In genomic region chr2:162992828-162993227, GRCh38 we compare ENCODE assay signal across 29 cellular contexts.
"Had no signal": no experiment of that assay in that cellular context is flagged by ENCODE, and none has a peak within 500 bp of the region (broad histone marks: within the 10 kb centered on the region; RNA-seq: fewer than 3 reads in every experiment).

No MANE protein-coding gene starts in this region.

- DNase-seq: activated CD4-positive, alpha-beta memory T cell treated with anti-CD3 and anti-CD28 coated beads, Interleukin-2, amount 10 ng/mL, durations not matched to agents 7 days and 5 days; activated CD4-positive, alpha-beta T cell treated with anti-CD3 and anti-CD28 coated beads for 1 hour; activated CD4-positive, alpha-beta T cell treated with anti-CD3 and anti-CD28 coated beads for 48 hours; activated CD4-positive, CD25-positive, alpha-beta regulatory T cell; activated CD8-positive, alpha-beta memory T cell treated with anti-CD3 and anti-CD28 coated beads for 24 hours; activated CD8-positive, alpha-beta memory T cell treated with anti-CD3 and anti-CD28 coated beads, Interleukin-2, amount 10 ng/mL, durations not matched to agents 7 days and 5 days; activated CD8-positive, alpha-beta memory T cell treated with anti-CD3 and anti-CD28 coated beads, Interleukin-2, amount 50 U/mL, for 48 hours; activated effector memory CD4-positive, alpha-beta T cell treated with anti-CD3 and anti-CD28 coated beads, Interleukin-2, amount 50 U/mL, for 16 hours; activated naive CD4-positive, alpha-beta T cell; activated naive CD4-positive, alpha-beta T cell treated with anti-CD3 and anti-CD28 coated beads, Interleukin-2, amount 50 U/mL, for 16 hours; activated naive CD8-positive, alpha-beta T cell treated with anti-CD3 and anti-CD28 coated beads for 36 hours; activated T-cell treated with anti-CD3 and anti-CD28 coated beads, Interleukin-2, amount 50 U/mL, for 48 hours; amniotic stem cell; aorta; brain microvascular endothelial cell; caudate nucleus; cerebellar nuclear complex; NCI-H1417 treated with DMSO at 0.1 percent for 48 hours; NCI-H187 treated with DMSO at 0.1 percent for 48 hours; NCI-H2081; NCI-H2171 treated with DMSO at 0.1 percent for 48 hours; NCI-H2227 treated with DMSO at 0.1 percent for 48 hours; NCI-H524; NK-92 treated with Interleukin-12 subunit alpha and Interleukin-12 subunit beta, amount 100 ng/mL, for 24 hours; Right ventricle myocardium superior; SJCRH30; T1000; WERI-Rb-1 had no signal

- ATAC-seq: activated CD8-positive, alpha-beta memory T cell treated with anti-CD3 and anti-CD28 coated beads, Interleukin-2, amount 10 ng/mL, durations not matched to agents 7 days and 5 days; activated T-helper 17 cell treated with anti-CD3 and anti-CD28 coated beads, Interleukin-2, amount 50 U/mL, for 72 hours had no signal
